Comparison of ENCODE assay signal across 1 cellular context in the genomic region with DNA sequence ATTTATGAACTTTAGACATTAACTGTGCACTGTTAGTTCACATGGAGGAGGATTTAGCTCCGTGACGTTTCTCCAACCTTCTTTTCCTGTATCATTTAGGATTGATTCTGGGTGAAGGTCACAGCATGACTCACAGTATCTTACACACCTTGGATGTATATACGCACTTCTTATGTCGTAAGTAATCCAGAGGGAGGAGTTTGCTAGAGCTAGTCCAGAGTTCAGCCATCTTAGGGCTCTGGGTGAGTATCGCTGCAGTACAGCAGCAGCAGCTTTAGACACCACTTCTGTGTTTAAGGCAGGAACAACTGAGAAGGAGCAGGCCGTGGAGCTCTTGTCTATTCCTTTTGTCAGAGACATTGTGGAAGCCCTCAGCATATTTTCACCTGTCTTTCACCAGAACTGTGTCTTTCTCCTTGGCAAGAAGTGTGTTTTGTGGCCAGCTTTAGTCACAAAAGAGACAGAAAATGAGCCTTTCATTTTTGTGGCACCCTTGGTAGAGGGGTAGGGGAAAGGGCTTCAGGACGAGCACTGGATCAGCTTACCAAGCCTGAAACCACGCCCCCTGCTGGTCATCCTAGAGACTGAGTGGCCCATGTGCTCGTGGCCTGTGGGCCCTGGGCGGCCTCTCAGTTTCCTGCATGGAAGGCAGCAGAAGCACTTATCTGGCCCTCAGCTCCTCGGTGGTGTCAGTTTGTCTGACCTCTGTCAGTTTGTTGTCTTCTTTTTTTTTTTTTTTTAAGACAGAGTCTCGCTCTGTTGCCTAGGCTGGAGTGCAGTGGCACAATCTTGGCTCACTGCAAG.
TF ChIP-seq lines count a peak whose summit lies in the region.

No MANE protein-coding gene starts in this region.

TF ChIP-seq in HepG2, 621 proteins besides CTCF, POLR2A, EP300 and RAD21 (continued from another document):
- TF ChIP-seq, protein P1, sequence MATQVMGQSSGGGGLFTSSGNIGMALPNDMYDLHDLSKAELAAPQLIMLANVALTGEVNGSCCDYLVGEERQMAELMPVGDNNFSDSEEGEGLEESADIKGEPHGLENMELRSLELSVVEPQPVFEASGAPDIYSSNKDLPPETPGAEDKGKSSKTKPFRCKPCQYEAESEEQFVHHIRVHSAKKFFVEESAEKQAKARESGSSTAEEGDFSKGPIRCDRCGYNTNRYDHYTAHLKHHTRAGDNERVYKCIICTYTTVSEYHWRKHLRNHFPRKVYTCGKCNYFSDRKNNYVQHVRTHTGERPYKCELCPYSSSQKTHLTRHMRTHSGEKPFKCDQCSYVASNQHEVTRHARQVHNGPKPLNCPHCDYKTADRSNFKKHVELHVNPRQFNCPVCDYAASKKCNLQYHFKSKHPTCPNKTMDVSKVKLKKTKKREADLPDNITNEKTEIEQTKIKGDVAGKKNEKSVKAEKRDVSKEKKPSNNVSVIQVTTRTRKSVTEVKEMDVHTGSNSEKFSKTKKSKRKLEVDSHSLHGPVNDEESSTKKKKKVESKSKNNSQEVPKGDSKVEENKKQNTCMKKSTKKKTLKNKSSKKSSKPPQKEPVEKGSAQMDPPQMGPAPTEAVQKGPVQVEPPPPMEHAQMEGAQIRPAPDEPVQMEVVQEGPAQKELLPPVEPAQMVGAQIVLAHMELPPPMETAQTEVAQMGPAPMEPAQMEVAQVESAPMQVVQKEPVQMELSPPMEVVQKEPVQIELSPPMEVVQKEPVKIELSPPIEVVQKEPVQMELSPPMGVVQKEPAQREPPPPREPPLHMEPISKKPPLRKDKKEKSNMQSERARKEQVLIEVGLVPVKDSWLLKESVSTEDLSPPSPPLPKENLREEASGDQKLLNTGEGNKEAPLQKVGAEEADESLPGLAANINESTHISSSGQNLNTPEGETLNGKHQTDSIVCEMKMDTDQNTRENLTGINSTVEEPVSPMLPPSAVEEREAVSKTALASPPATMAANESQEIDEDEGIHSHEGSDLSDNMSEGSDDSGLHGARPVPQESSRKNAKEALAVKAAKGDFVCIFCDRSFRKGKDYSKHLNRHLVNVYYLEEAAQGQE (IDR thresholded peaks at IDR 0.05; ENCODE audit: borderline replicate concordance in 1 of 2, low read depth in 1 of 2, low read length in 2 of 2): no peak
- TF ChIP-seq MAF1 (CRISPR knock-in tag; IDR thresholded peaks at IDR 0.05; ENCODE audit: borderline replicate concordance): no peak
- no peak for TF ChIP-seq SAFB2 (CRISPR knock-in tag; IDR thresholded peaks at IDR 0.05; ENCODE audit: borderline replicate concordance, low read depth)
- no peak for TF ChIP-seq ZNF878 (CRISPR knock-in tag; IDR thresholded peaks at IDR 0.05)
- no peak for TF ChIP-seq PAX8 (CRISPR knock-in tag; IDR thresholded peaks at IDR 0.05; ENCODE audit: borderline replicate concordance)
- TF ChIP-seq NR2C2 (CRISPR knock-in tag; IDR thresholded peaks at IDR 0.05; ENCODE audit: borderline replicate concordance): no peak
- no peak for TF ChIP-seq ARNTL (CRISPR knock-in tag; IDR thresholded peaks at IDR 0.05)
- TF ChIP-seq ZNF776 (CRISPR knock-in tag; IDR thresholded peaks at IDR 0.05): no peak
- no peak for TF ChIP-seq ZNF790 (CRISPR knock-in tag; IDR thresholded peaks at IDR 0.05; ENCODE audit: borderline replicate concordance)
- TF ChIP-seq FOSL2 (CRISPR knock-in tag; IDR thresholded peaks at IDR 0.05): peak; percentile 56
- TF ChIP-seq, protein P2, sequence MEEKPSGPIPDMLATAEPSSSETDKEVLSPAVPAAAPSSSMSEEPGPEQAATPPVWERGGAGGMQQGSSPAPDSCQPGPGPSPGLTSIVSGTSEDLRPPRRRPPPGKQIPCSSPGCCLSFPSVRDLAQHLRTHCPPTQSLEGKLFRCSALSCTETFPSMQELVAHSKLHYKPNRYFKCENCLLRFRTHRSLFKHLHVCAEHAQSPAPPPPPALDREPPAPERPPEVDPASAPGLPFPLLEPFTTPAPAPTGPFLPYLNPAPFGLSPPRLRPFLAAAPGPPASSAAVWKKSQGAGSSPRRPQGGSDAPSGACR (CRISPR knock-in tag; IDR thresholded peaks at IDR 0.05): no peak
- no peak for TF ChIP-seq KMT2B (CRISPR knock-in tag; IDR thresholded peaks at IDR 0.05)
- TF ChIP-seq, protein P3, sequence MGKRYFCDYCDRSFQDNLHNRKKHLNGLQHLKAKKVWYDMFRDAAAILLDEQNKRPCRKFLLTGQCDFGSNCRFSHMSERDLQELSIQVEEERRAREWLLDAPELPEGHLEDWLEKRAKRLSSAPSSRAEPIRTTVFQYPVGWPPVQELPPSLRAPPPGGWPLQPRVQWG (CRISPR knock-in tag; IDR thresholded peaks at IDR 0.05; ENCODE audit: borderline replicate concordance, low read depth): no peak
- no peak for TF ChIP-seq THAP11 (CRISPR knock-in tag; IDR thresholded peaks at IDR 0.05)
- no peak for TF ChIP-seq ZBTB42 (CRISPR knock-in tag; IDR thresholded peaks at IDR 0.05)
- TF ChIP-seq, protein P4, sequence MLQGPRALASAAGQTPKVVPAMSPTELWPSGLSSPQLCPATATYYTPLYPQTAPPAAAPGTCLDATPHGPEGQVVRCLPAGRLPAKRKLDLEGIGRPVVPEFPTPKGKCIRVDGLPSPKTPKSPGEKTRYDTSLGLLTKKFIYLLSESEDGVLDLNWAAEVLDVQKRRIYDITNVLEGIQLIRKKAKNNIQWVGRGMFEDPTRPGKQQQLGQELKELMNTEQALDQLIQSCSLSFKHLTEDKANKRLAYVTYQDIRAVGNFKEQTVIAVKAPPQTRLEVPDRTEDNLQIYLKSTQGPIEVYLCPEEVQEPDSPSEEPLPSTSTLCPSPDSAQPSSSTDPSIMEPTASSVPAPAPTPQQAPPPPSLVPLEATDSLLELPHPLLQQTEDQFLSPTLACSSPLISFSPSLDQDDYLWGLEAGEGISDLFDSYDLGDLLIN (CRISPR knock-in tag; IDR thresholded peaks at IDR 0.05; ENCODE audit: borderline replicate concordance): 0 out of 2 replicates have a peak, but pooled peaks have one; percentile 14
- TF ChIP-seq ZEB1 (IDR thresholded peaks at IDR 0.05; ENCODE audit: insufficient replicate concordance, low read depth): no peak
- TF ChIP-seq, protein P5, sequence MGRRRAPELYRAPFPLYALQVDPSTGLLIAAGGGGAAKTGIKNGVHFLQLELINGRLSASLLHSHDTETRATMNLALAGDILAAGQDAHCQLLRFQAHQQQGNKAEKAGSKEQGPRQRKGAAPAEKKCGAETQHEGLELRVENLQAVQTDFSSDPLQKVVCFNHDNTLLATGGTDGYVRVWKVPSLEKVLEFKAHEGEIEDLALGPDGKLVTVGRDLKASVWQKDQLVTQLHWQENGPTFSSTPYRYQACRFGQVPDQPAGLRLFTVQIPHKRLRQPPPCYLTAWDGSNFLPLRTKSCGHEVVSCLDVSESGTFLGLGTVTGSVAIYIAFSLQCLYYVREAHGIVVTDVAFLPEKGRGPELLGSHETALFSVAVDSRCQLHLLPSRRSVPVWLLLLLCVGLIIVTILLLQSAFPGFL (CRISPR knock-in tag; IDR thresholded peaks at IDR 0.05): no peak
- TF ChIP-seq PHF20 (CRISPR knock-in tag; IDR thresholded peaks at IDR 0.05): no peak
- peak; percentile 37; the same call in 1 of the 2 replicates for TF ChIP-seq STAG1 (CRISPR knock-in tag; IDR thresholded peaks at IDR 0.05)
- TF ChIP-seq ZNF296 (CRISPR knock-in tag; conservative IDR thresholded peaks at IDR 0.05): no peak
- TF ChIP-seq ZNF550 (CRISPR knock-in tag; IDR thresholded peaks at IDR 0.05; ENCODE audit: borderline replicate concordance): no peak
- no peak for TF ChIP-seq ATF1 (CRISPR knock-in tag; IDR thresholded peaks at IDR 0.05)
- TF ChIP-seq, protein P6, sequence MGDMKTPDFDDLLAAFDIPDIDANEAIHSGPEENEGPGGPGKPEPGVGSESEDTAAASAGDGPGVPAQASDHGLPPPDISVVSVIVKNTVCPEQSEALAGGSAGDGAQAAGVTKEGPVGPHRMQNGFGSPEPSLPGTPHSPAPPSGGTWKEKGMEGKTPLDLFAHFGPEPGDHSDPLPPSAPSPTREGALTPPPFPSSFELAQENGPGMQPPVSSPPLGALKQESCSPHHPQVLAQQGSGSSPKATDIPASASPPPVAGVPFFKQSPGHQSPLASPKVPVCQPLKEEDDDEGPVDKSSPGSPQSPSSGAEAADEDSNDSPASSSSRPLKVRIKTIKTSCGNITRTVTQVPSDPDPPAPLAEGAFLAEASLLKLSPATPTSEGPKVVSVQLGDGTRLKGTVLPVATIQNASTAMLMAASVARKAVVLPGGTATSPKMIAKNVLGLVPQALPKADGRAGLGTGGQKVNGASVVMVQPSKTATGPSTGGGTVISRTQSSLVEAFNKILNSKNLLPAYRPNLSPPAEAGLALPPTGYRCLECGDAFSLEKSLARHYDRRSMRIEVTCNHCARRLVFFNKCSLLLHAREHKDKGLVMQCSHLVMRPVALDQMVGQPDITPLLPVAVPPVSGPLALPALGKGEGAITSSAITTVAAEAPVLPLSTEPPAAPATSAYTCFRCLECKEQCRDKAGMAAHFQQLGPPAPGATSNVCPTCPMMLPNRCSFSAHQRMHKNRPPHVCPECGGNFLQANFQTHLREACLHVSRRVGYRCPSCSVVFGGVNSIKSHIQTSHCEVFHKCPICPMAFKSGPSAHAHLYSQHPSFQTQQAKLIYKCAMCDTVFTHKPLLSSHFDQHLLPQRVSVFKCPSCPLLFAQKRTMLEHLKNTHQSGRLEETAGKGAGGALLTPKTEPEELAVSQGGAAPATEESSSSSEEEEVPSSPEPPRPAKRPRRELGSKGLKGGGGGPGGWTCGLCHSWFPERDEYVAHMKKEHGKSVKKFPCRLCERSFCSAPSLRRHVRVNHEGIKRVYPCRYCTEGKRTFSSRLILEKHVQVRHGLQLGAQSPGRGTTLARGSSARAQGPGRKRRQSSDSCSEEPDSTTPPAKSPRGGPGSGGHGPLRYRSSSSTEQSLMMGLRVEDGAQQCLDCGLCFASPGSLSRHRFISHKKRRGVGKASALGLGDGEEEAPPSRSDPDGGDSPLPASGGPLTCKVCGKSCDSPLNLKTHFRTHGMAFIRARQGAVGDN (CRISPR knock-in tag; IDR thresholded peaks at IDR 0.05): peak; percentile 48
- no peak for TF ChIP-seq SPEN (CRISPR knock-in tag; IDR thresholded peaks at IDR 0.05; ENCODE audit: low read depth)
- TF ChIP-seq, protein P7, sequence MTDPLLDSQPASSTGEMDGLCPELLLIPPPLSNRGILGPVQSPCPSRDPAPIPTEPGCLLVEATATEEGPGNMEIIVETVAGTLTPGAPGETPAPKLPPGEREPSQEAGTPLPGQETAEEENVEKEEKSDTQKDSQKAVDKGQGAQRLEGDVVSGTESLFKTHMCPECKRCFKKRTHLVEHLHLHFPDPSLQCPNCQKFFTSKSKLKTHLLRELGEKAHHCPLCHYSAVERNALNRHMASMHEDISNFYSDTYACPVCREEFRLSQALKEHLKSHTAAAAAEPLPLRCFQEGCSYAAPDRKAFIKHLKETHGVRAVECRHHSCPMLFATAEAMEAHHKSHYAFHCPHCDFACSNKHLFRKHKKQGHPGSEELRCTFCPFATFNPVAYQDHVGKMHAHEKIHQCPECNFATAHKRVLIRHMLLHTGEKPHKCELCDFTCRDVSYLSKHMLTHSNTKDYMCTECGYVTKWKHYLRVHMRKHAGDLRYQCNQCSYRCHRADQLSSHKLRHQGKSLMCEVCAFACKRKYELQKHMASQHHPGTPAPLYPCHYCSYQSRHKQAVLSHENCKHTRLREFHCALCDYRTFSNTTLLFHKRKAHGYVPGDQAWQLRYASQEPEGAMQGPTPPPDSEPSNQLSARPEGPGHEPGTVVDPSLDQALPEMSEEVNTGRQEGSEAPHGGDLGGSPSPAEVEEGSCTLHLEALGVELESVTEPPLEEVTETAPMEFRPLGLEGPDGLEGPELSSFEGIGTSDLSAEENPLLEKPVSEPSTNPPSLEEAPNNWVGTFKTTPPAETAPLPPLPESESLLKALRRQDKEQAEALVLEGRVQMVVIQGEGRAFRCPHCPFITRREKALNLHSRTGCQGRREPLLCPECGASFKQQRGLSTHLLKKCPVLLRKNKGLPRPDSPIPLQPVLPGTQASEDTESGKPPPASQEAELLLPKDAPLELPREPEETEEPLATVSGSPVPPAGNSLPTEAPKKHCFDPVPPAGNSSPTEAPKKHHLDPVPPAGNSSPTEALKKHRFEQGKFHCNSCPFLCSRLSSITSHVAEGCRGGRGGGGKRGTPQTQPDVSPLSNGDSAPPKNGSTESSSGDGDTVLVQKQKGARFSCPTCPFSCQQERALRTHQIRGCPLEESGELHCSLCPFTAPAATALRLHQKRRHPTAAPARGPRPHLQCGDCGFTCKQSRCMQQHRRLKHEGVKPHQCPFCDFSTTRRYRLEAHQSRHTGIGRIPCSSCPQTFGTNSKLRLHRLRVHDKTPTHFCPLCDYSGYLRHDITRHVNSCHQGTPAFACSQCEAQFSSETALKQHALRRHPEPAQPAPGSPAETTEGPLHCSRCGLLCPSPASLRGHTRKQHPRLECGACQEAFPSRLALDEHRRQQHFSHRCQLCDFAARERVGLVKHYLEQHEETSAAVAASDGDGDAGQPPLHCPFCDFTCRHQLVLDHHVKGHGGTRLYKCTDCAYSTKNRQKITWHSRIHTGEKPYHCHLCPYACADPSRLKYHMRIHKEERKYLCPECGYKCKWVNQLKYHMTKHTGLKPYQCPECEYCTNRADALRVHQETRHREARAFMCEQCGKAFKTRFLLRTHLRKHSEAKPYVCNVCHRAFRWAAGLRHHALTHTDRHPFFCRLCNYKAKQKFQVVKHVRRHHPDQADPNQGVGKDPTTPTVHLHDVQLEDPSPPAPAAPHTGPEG (CRISPR knock-in tag; IDR thresholded peaks at IDR 0.05): no peak
- no peak for TF ChIP-seq KLF12 (CRISPR knock-in tag; IDR thresholded peaks at IDR 0.05; ENCODE audit: borderline replicate concordance)
